11 cellular contexts compared by ENCODE assay signal in the genomic region with DNA sequence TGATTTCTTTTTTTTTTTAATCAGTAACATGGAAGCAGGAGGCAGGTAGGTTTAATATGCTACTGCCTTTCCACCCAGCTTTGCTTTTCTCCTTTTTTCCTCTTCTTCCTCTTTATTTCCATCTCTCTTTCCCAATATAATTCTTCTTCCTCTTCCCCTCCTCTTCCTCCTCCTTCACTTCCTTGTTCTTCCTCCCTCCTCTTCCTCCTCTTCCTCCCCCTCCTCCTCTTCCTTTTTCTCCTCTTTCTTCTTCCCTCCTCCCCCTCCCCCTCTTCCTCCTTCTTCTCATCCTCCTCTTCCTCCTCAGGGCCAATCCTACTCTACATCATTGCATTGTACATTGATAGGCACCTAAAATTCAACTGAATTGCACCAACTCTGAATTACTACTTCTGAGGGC. TPM values are rescaled to one million over a fixed set of nuclear protein-coding genes. Genes with fewer than 3 reads are reported as not detected.
"Had no signal": no experiment of that assay in that cellular context is flagged by ENCODE, and none has a peak within 500 bp of the region (broad histone marks: within the 10 kb centered on the region; RNA-seq: fewer than 3 reads in every experiment).

No MANE protein-coding gene starts in this region.

- H3K36me3 ChIP-seq: HAP-1 had no signal

- H3K4me2 ChIP-seq: GM23338 had no signal

- H3K4me1 ChIP-seq: HAP-1 had no signal

- H2AFZ ChIP-seq: GM23248, GM23338 had no signal

- H3K4me3 ChIP-seq: GM23248, GM23338, HAP-1 had no signal

- ATAC-seq: GM23338, HCT116 had no signal

- H3K4me3 Mint-ChIP-seq: GM23338, H9, HFFc6 had no signal

- FAIRE-seq: H1, H54 had no signal

- H3K27ac ChIP-seq: GM23248 had no signal

- H3K9me3 ChIP-seq: HAP-1 had no signal

- DNase-seq: GM23248, GOT3, H7, H9, HCEC 1CT, HFFc6 had no signal

- H3K27ac Mint-ChIP-seq: GM23338, H9, HFFc6 had no signal

- H3K9ac ChIP-seq: GM23248 had no signal

RNA-seq across cellular contexts. Expression of gene ZNF503, which starts 11.4 kb away (rescaled TPM):
- total RNA-seq: GM23338 had no signal

RNA-seq across cellular contexts. Expression of gene LRMDA, which starts 41.2 kb away (rescaled TPM):
- total RNA-seq: GM23248, H7 had no signal
